ENCODE assay signal across 1 cellular context in the genomic region with DNA sequence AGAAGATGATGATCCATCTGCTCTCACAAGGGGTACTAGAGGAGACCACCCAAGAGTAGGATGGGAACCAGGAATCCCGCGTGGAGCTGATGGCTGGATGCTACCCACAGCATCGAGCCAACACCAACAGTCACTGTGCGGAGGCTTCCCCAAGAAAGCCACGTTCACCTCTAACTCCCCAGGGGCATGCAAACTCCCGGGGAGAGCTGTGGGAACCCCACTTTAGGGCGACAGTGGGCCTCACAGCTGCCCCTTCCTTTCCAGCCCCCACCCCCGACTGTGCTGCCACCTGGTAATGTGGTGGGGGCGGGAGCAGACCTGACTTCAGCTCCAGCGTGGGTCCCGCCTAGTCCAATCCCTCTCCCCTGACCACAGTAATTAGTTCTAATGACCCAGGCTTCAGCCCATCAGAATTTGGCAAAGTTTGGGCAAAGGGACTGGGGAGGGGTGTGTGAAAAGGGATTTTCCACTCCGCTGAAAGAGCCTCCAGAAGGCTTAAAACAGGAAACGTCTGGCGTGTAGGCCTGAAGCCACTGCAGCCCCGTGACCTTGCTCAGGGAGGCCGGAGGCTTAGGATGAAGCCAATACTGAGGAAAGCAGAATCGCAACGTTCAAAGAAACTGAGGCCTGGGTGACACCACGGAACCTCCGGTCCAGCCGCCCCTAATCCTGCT.
TF ChIP-seq lines count a peak whose summit lies in the region.

No MANE protein-coding gene starts in this region.

TF ChIP-seq in HepG2, 621 proteins besides CTCF, POLR2A, EP300 and RAD21:
- TF ChIP-seq KDM5B (CRISPR knock-in tag; IDR thresholded peaks at IDR 0.05; ENCODE audit: borderline replicate concordance) (no peak), CC2D1A (CRISPR knock-in tag; IDR thresholded peaks at IDR 0.05) (no peak), ETV5 (CRISPR knock-in tag; IDR thresholded peaks at IDR 0.05; ENCODE audit: borderline replicate concordance) (no peak), HDAC1 (CRISPR knock-in tag; IDR thresholded peaks at IDR 0.05) (no peak)
- TF ChIP-seq, protein P1, sequence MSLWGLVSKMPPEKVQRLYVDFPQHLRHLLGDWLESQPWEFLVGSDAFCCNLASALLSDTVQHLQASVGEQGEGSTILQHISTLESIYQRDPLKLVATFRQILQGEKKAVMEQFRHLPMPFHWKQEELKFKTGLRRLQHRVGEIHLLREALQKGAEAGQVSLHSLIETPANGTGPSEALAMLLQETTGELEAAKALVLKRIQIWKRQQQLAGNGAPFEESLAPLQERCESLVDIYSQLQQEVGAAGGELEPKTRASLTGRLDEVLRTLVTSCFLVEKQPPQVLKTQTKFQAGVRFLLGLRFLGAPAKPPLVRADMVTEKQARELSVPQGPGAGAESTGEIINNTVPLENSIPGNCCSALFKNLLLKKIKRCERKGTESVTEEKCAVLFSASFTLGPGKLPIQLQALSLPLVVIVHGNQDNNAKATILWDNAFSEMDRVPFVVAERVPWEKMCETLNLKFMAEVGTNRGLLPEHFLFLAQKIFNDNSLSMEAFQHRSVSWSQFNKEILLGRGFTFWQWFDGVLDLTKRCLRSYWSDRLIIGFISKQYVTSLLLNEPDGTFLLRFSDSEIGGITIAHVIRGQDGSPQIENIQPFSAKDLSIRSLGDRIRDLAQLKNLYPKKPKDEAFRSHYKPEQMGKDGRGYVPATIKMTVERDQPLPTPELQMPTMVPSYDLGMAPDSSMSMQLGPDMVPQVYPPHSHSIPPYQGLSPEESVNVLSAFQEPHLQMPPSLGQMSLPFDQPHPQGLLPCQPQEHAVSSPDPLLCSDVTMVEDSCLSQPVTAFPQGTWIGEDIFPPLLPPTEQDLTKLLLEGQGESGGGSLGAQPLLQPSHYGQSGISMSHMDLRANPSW (CRISPR knock-in tag; IDR thresholded peaks at IDR 0.05; ENCODE audit: borderline replicate concordance), result no peak
- TF ChIP-seq, protein P2, sequence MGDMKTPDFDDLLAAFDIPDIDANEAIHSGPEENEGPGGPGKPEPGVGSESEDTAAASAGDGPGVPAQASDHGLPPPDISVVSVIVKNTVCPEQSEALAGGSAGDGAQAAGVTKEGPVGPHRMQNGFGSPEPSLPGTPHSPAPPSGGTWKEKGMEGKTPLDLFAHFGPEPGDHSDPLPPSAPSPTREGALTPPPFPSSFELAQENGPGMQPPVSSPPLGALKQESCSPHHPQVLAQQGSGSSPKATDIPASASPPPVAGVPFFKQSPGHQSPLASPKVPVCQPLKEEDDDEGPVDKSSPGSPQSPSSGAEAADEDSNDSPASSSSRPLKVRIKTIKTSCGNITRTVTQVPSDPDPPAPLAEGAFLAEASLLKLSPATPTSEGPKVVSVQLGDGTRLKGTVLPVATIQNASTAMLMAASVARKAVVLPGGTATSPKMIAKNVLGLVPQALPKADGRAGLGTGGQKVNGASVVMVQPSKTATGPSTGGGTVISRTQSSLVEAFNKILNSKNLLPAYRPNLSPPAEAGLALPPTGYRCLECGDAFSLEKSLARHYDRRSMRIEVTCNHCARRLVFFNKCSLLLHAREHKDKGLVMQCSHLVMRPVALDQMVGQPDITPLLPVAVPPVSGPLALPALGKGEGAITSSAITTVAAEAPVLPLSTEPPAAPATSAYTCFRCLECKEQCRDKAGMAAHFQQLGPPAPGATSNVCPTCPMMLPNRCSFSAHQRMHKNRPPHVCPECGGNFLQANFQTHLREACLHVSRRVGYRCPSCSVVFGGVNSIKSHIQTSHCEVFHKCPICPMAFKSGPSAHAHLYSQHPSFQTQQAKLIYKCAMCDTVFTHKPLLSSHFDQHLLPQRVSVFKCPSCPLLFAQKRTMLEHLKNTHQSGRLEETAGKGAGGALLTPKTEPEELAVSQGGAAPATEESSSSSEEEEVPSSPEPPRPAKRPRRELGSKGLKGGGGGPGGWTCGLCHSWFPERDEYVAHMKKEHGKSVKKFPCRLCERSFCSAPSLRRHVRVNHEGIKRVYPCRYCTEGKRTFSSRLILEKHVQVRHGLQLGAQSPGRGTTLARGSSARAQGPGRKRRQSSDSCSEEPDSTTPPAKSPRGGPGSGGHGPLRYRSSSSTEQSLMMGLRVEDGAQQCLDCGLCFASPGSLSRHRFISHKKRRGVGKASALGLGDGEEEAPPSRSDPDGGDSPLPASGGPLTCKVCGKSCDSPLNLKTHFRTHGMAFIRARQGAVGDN (CRISPR knock-in tag; IDR thresholded peaks at IDR 0.05), result peak; percentile 26; the same call in 1 of the 2 replicates
- TF ChIP-seq, protein P3, sequence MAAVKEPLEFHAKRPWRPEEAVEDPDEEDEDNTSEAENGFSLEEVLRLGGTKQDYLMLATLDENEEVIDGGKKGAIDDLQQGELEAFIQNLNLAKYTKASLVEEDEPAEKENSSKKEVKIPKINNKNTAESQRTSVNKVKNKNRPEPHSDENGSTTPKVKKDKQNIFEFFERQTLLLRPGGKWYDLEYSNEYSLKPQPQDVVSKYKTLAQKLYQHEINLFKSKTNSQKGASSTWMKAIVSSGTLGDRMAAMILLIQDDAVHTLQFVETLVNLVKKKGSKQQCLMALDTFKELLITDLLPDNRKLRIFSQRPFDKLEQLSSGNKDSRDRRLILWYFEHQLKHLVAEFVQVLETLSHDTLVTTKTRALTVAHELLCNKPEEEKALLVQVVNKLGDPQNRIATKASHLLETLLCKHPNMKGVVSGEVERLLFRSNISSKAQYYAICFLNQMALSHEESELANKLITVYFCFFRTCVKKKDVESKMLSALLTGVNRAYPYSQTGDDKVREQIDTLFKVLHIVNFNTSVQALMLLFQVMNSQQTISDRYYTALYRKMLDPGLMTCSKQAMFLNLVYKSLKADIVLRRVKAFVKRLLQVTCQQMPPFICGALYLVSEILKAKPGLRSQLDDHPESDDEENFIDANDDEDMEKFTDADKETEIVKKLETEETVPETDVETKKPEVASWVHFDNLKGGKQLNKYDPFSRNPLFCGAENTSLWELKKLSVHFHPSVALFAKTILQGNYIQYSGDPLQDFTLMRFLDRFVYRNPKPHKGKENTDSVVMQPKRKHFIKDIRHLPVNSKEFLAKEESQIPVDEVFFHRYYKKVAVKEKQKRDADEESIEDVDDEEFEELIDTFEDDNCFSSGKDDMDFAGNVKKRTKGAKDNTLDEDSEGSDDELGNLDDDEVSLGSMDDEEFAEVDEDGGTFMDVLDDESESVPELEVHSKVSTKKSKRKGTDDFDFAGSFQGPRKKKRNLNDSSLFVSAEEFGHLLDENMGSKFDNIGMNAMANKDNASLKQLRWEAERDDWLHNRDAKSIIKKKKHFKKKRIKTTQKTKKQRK (IDR thresholded peaks at IDR 0.05; ENCODE audit: low read length), result no peak
